Comparison of ENCODE assay signal across 2 cellular contexts in genomic region chr1:12570291-12570690, GRCh38.
A peak's percentile ranks its signal among the peaks of the same experiment; 100 is the strongest.
TF ChIP-seq lines count a peak whose summit lies in the region.

No MANE protein-coding gene starts in this region.

TF ChIP-seq in WTC11, 78 proteins besides CTCF, POLR2A, EP300 and RAD21:
- TF ChIP-seq ZNF396 (CRISPR knock-in tag; IDR thresholded peaks at IDR 0.05; ENCODE audit: borderline replicate concordance) (no peak), CREM (CRISPR knock-in tag; IDR thresholded peaks at IDR 0.05) (no peak), ZNF317 (CRISPR knock-in tag; IDR thresholded peaks at IDR 0.05; ENCODE audit: borderline replicate concordance, low read depth) (no peak), ATF3 (CRISPR knock-in tag; conservative IDR thresholded peaks at IDR 0.05) (no peak), SMAD4 (CRISPR knock-in tag; IDR thresholded peaks at IDR 0.05) (no peak)

TF ChIP-seq in K562, 482 proteins besides CTCF, POLR2A, EP300 and RAD21 (continued from another document):
- TF ChIP-seq RBM25 (IDR thresholded peaks at IDR 0.05; ENCODE audit: low read depth, low read length, severe bottlenecking) (peak; percentile 30), ZFP36 (IDR thresholded peaks at IDR 0.05; ENCODE audit: low read depth, low read length, partially characterized antibody) (peak; percentile 96), RCOR1 (IDR thresholded peaks at IDR 0.05; ENCODE audit: borderline replicate concordance in 1 of 2, low read depth in 2 of 2, low read length in 2 of 2) (0 out of 4 replicates have a peak, but pooled peaks of 1 of the 2 experiments have one; percentile 28), ZNF785 (CRISPR knock-in tag; IDR thresholded peaks at IDR 0.05) (no peak), CC2D1A (IDR thresholded peaks at IDR 0.05) (no peak), CEBPG (CRISPR knock-in tag; IDR thresholded peaks at IDR 0.05) (no peak), CEBPG (tag; conservative IDR thresholded peaks at IDR 0.05 in 1 of 2, IDR thresholded peaks at IDR 0.05 in 1 of 2) (no peak), ZSCAN29 (IDR thresholded peaks at IDR 0.05) (no peak), BCOR (IDR thresholded peaks at IDR 0.05) (peak; percentile 62; the same call in 1 of the 2 replicates)
